1 cellular context compared by ENCODE assay signal in the genomic region with DNA sequence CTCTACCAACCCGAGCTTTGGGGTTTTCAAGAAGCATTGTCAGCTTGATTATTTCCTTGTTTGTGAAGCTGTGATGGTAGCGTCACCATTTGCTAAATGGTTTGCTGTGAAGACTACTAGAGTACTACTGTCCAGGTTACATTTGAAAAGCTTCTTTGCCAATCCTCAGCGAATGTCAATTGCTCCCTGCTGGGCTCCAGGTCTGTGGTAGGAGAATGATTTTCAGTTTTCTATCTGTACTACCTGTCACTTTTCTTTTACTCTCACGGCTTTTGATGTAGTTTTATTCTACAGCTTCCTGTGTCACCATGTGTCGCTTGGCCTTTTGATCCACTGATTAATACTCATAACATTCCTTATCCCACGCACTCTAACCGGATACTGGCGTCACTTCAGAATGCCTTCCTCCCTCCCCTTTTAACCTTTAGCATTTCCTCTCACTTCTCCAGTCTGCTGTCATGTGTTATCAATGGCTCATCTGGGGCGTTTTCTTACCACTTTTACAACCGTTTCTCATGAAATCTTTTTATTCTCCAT.
TF ChIP-seq lines count a peak whose summit lies in the region.

No MANE protein-coding gene starts in this region.

TF ChIP-seq in K562, 482 proteins besides CTCF, POLR2A, EP300 and RAD21 (continued from another document and continues in another):
- TF ChIP-seq, protein P1, sequence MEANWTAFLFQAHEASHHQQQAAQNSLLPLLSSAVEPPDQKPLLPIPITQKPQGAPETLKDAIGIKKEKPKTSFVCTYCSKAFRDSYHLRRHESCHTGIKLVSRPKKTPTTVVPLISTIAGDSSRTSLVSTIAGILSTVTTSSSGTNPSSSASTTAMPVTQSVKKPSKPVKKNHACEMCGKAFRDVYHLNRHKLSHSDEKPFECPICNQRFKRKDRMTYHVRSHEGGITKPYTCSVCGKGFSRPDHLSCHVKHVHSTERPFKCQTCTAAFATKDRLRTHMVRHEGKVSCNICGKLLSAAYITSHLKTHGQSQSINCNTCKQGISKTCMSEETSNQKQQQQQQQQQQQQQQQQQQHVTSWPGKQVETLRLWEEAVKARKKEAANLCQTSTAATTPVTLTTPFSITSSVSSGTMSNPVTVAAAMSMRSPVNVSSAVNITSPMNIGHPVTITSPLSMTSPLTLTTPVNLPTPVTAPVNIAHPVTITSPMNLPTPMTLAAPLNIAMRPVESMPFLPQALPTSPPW (CRISPR knock-in tag; IDR thresholded peaks at IDR 0.05) = peak; percentile 47; the same call in 1 of the 2 replicates
- TF ChIP-seq SIN3B (IDR thresholded peaks at IDR 0.05; ENCODE audit: low read depth) (no peak), RCOR1 (IDR thresholded peaks at IDR 0.05; ENCODE audit: borderline replicate concordance in 1 of 2, low read depth in 2 of 2, low read length in 2 of 2) (peak in 1 of 2 experiments; percentile 44; a peak in 1 of 4 replicates), KDM1A (IDR thresholded peaks at IDR 0.05) (peak in 1 of 2 experiments; percentile 47; a peak in 1 of 4 replicates), SP2 (IDR thresholded peaks at IDR 0.05; ENCODE audit: extremely low read depth, low read depth, low read length, poor library complexity, severe bottlenecking) (no peak), TEAD1 (CRISPR knock-in tag; IDR thresholded peaks at IDR 0.05) (no peak), CBFA2T2 (conservative IDR thresholded peaks at IDR 0.05) (peak; percentile 31; the same call in 1 of the 2 replicates), TCF7 (IDR thresholded peaks at IDR 0.05; ENCODE audit: borderline replicate concordance) (0 out of 2 replicates have a peak, but pooled peaks have one; percentile 50), RFX7 (CRISPR knock-in tag; IDR thresholded peaks at IDR 0.05) (no peak), RFX1 (IDR thresholded peaks at IDR 0.05) (no peak), SMARCE1 (IDR thresholded peaks at IDR 0.05) (peak; percentile 62; the same call in 1 of the 2 replicates), LEF1 (IDR thresholded peaks at IDR 0.05) (peak; percentile 69; the same call in 1 of the 2 replicates), ARID1B (IDR thresholded peaks at IDR 0.05) (peak; percentile 69), ATF1 (CRISPR knock-in tag; IDR thresholded peaks at IDR 0.05) (no peak), ATF1 (tag; IDR thresholded peaks at IDR 0.05) (peak; percentile 49; the same call in 1 of the 2 replicates), L3MBTL2 (IDR thresholded peaks at IDR 0.05) (peak; percentile 37; the same call in 1 of the 2 replicates), FOXM1 (IDR thresholded peaks at IDR 0.05; ENCODE audit: low read depth) (no peak), FOXM1 (CRISPR knock-in tag; IDR thresholded peaks at IDR 0.05; ENCODE audit: low read depth) (no peak), NR2C1 (IDR thresholded peaks at IDR 0.05) (peak; percentile 46; the same call in 1 of the 2 replicates), NR2C1 (tag; IDR thresholded peaks at IDR 0.05) (peak; percentile 74), ATF7 (IDR thresholded peaks at IDR 0.05) (0 out of 2 replicates have a peak, but pooled peaks have one; percentile 31), ZNF79 (CRISPR knock-in tag; IDR thresholded peaks at IDR 0.05; ENCODE audit: low read depth) (no peak), SPI1 (IDR thresholded peaks at IDR 0.05; ENCODE audit: borderline replicate concordance, low read depth, low read length) (peak; percentile 56), CBFA2T3 (IDR thresholded peaks at IDR 0.05) (peak; percentile 74), MEIS2 (IDR thresholded peaks at IDR 0.05; ENCODE audit: partially characterized antibody) (peak; percentile 70), TEAD4 (IDR thresholded peaks at IDR 0.05; ENCODE audit: low read length) (peak; percentile 54; the same call in 1 of the 2 replicates), TEAD4 (CRISPR knock-in tag; IDR thresholded peaks at IDR 0.05; ENCODE audit: borderline replicate concordance) (no peak)
- TF ChIP-seq, protein P2, sequence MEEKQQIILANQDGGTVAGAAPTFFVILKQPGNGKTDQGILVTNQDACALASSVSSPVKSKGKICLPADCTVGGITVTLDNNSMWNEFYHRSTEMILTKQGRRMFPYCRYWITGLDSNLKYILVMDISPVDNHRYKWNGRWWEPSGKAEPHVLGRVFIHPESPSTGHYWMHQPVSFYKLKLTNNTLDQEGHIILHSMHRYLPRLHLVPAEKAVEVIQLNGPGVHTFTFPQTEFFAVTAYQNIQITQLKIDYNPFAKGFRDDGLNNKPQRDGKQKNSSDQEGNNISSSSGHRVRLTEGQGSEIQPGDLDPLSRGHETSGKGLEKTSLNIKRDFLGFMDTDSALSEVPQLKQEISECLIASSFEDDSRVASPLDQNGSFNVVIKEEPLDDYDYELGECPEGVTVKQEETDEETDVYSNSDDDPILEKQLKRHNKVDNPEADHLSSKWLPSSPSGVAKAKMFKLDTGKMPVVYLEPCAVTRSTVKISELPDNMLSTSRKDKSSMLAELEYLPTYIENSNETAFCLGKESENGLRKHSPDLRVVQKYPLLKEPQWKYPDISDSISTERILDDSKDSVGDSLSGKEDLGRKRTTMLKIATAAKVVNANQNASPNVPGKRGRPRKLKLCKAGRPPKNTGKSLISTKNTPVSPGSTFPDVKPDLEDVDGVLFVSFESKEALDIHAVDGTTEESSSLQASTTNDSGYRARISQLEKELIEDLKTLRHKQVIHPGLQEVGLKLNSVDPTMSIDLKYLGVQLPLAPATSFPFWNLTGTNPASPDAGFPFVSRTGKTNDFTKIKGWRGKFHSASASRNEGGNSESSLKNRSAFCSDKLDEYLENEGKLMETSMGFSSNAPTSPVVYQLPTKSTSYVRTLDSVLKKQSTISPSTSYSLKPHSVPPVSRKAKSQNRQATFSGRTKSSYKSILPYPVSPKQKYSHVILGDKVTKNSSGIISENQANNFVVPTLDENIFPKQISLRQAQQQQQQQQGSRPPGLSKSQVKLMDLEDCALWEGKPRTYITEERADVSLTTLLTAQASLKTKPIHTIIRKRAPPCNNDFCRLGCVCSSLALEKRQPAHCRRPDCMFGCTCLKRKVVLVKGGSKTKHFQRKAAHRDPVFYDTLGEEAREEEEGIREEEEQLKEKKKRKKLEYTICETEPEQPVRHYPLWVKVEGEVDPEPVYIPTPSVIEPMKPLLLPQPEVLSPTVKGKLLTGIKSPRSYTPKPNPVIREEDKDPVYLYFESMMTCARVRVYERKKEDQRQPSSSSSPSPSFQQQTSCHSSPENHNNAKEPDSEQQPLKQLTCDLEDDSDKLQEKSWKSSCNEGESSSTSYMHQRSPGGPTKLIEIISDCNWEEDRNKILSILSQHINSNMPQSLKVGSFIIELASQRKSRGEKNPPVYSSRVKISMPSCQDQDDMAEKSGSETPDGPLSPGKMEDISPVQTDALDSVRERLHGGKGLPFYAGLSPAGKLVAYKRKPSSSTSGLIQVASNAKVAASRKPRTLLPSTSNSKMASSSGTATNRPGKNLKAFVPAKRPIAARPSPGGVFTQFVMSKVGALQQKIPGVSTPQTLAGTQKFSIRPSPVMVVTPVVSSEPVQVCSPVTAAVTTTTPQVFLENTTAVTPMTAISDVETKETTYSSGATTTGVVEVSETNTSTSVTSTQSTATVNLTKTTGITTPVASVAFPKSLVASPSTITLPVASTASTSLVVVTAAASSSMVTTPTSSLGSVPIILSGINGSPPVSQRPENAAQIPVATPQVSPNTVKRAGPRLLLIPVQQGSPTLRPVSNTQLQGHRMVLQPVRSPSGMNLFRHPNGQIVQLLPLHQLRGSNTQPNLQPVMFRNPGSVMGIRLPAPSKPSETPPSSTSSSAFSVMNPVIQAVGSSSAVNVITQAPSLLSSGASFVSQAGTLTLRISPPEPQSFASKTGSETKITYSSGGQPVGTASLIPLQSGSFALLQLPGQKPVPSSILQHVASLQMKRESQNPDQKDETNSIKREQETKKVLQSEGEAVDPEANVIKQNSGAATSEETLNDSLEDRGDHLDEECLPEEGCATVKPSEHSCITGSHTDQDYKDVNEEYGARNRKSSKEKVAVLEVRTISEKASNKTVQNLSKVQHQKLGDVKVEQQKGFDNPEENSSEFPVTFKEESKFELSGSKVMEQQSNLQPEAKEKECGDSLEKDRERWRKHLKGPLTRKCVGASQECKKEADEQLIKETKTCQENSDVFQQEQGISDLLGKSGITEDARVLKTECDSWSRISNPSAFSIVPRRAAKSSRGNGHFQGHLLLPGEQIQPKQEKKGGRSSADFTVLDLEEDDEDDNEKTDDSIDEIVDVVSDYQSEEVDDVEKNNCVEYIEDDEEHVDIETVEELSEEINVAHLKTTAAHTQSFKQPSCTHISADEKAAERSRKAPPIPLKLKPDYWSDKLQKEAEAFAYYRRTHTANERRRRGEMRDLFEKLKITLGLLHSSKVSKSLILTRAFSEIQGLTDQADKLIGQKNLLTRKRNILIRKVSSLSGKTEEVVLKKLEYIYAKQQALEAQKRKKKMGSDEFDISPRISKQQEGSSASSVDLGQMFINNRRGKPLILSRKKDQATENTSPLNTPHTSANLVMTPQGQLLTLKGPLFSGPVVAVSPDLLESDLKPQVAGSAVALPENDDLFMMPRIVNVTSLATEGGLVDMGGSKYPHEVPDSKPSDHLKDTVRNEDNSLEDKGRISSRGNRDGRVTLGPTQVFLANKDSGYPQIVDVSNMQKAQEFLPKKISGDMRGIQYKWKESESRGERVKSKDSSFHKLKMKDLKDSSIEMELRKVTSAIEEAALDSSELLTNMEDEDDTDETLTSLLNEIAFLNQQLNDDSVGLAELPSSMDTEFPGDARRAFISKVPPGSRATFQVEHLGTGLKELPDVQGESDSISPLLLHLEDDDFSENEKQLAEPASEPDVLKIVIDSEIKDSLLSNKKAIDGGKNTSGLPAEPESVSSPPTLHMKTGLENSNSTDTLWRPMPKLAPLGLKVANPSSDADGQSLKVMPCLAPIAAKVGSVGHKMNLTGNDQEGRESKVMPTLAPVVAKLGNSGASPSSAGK (IDR thresholded peaks at IDR 0.05) = peak; percentile 22; the same call in 1 of the 2 replicates
- TF ChIP-seq, protein P3, sequence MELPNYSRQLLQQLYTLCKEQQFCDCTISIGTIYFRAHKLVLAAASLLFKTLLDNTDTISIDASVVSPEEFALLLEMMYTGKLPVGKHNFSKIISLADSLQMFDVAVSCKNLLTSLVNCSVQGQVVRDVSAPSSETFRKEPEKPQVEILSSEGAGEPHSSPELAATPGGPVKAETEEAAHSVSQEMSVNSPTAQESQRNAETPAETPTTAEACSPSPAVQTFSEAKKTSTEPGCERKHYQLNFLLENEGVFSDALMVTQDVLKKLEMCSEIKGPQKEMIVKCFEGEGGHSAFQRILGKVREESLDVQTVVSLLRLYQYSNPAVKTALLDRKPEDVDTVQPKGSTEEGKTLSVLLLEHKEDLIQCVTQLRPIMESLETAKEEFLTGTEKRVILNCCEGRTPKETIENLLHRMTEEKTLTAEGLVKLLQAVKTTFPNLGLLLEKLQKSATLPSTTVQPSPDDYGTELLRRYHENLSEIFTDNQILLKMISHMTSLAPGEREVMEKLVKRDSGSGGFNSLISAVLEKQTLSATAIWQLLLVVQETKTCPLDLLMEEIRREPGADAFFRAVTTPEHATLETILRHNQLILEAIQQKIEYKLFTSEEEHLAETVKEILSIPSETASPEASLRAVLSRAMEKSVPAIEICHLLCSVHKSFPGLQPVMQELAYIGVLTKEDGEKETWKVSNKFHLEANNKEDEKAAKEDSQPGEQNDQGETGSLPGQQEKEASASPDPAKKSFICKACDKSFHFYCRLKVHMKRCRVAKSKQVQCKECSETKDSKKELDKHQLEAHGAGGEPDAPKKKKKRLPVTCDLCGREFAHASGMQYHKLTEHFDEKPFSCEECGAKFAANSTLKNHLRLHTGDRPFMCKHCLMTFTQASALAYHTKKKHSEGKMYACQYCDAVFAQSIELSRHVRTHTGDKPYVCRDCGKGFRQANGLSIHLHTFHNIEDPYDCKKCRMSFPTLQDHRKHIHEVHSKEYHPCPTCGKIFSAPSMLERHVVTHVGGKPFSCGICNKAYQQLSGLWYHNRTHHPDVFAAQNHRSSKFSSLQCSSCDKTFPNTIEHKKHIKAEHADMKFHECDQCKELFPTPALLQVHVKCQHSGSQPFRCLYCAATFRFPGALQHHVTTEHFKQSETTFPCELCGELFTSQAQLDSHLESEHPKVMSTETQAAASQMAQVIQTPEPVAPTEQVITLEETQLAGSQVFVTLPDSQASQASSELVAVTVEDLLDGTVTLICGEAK (IDR thresholded peaks at IDR 0.05) = peak; percentile 39; the same call in 1 of the 2 replicates
- TF ChIP-seq, protein P3 (CRISPR knock-in tag; IDR thresholded peaks at IDR 0.05) = no peak
- TF ChIP-seq, protein P4, sequence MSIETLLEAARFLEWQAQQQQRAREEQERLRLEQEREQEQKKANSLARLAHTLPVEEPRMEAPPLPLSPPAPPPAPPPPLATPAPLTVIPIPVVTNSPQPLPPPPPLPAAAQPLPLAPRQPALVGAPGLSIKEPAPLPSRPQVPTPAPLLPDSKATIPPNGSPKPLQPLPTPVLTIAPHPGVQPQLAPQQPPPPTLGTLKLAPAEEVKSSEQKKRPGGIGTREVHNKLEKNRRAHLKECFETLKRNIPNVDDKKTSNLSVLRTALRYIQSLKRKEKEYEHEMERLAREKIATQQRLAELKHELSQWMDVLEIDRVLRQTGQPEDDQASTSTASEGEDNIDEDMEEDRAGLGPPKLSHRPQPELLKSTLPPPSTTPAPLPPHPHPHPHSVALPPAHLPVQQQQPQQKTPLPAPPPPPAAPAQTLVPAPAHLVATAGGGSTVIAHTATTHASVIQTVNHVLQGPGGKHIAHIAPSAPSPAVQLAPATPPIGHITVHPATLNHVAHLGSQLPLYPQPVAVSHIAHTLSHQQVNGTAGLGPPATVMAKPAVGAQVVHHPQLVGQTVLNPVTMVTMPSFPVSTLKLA (conservative IDR thresholded peaks at IDR 0.05) = peak in 1 of 2 experiments; percentile 26; a peak in 1 of 4 replicates
